ENCODE assay signal across 11 cellular contexts in the genomic region with DNA sequence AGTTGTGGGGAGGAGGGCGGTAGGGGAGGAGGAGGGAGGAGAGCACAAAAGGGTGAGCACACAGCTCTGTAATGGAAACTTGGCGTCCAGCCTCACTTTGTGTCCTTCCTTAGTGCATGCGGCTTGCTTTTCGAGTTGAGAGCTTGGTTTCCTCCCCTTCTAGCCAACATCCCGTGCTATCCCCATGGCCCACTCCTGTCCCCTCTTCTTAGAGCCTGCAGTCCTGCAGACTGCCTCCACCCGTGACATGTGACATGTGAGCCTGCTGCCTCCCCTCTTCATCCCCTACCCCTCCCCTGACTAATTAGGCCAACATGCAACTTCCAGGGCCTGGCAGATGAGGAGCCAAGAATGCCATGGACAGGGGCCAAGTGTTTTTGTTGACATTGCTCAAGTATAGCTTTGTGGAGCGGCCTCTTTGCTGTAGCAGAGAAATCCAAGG.
DNase-seq lines count a peak whose midpoint lies in the region; ATAC-seq and TF ChIP-seq lines count a peak whose summit lies in the region.
"Had no signal": no experiment of that assay in that cellular context is flagged by ENCODE, and none has a peak within 500 bp of the region (broad histone marks: within the 10 kb centered on the region; RNA-seq: fewer than 3 reads in every experiment).

No MANE protein-coding gene starts in this region.

- WGBS in sigmoid colon, 2 donors, result 8 to 41% methylated on average over 7 of the region's 7 CpGs

- intact Hi-C loops in left ventricle myocardium superior (cut with micrococcal nuclease), result no loop called here
- intact Hi-C loops in sigmoid colon (cut with DNase I), result no loop called here
- intact Hi-C loops in activated T-helper 1 cell treated with anti-CD3 and anti-CD28 coated beads, Interleukin-12 subunit alpha, Interleukin-12 subunit beta, Interleukin-2, Interleukin-4 antibody, amounts not matched to agents 30 ng/mL and 10 ng/mL and 1 ng/mL, durations not matched to agents 14 hours and 24 hours and 36 hours (cut with micrococcal nuclease), result no loop called here

- ATAC-seq in left ventricle myocardium superior, result peak; percentile 96
- ATAC-seq: stimulated activated effector memory CD8-positive, alpha-beta T cell treated with anti-CD3 and anti-CD28 coated beads, Interleukin-12 subunit alpha, Interleukin-12 subunit beta, amount 100 ng/mL, for 72 hours had no signal

- H3K27me3 Mint-ChIP-seq in glutamatergic neuron (ENCODE audit: unreplicated experiment), result peaks cover 5% of the 10 kb centered on the region
- H3K27me3 Mint-ChIP-seq in activated T-helper 1 cell treated with anti-CD3 and anti-CD28 coated beads, Interleukin-12 subunit alpha, Interleukin-12 subunit beta, Interleukin-2, Interleukin-4 antibody, amounts not matched to agents 30 ng/mL and 10 ng/mL and 1 ng/mL, durations not matched to agents 14 hours and 24 hours and 36 hours (ENCODE audit: insufficient read depth), result no peaks in the 10 kb centered on the region

- no peak overlapping the region for H3K4me3 Mint-ChIP-seq in glutamatergic neuron (ENCODE audit: unreplicated experiment)
- no peak overlapping the region for H3K4me3 Mint-ChIP-seq in activated T-helper 1 cell treated with anti-CD3 and anti-CD28 coated beads, Interleukin-12 subunit alpha, Interleukin-12 subunit beta, Interleukin-2, Interleukin-4 antibody, amounts not matched to agents 30 ng/mL and 10 ng/mL and 1 ng/mL, durations not matched to agents 14 hours and 24 hours and 36 hours
- H3K4me3 Mint-ChIP-seq: stimulated activated effector memory CD8-positive, alpha-beta T cell treated with anti-CD3 and anti-CD28 coated beads, Interleukin-12 subunit alpha, Interleukin-12 subunit beta, amount 100 ng/mL, for 72 hours had no signal

- H3K27me3 ChIP-seq in sigmoid colon (no peaks in the 10 kb centered on the region), BE2C (no peaks in the 10 kb centered on the region)

- H3K4me1 ChIP-seq in sigmoid colon (peaks cover 0 to 22% (median 17%) of the 10 kb centered on the region in 4 donors), BE2C (no peaks in the 10 kb centered on the region)

- no peak for TF ChIP-seq POLR2A in sigmoid colon (IDR thresholded peaks at IDR 0.05)

- H3K9me3 ChIP-seq in sigmoid colon (no peaks in the 10 kb centered on the region), BE2C (no peaks in the 10 kb centered on the region; the same call in 1 of the 2 replicates)

- in situ Hi-C loops in G401 (cut with HindIII; ENCODE audit: low sequenced_read_pairs), result no loop called here

- H3K27ac Mint-ChIP-seq in glutamatergic neuron (ENCODE audit: unreplicated experiment), result no peak overlapping the region
- H3K27ac Mint-ChIP-seq in activated T-helper 1 cell treated with anti-CD3 and anti-CD28 coated beads, Interleukin-12 subunit alpha, Interleukin-12 subunit beta, Interleukin-2, Interleukin-4 antibody, amounts not matched to agents 30 ng/mL and 10 ng/mL and 1 ng/mL, durations not matched to agents 14 hours and 24 hours and 36 hours, result no peak overlapping the region
- H3K27ac Mint-ChIP-seq: stimulated activated effector memory CD8-positive, alpha-beta T cell treated with anti-CD3 and anti-CD28 coated beads, Interleukin-12 subunit alpha, Interleukin-12 subunit beta, amount 100 ng/mL, for 72 hours had no signal

- H3K9me3 Mint-ChIP-seq in glutamatergic neuron (ENCODE audit: unreplicated experiment), result peaks cover 4% of the 10 kb centered on the region
- H3K9me3 Mint-ChIP-seq in activated T-helper 1 cell treated with anti-CD3 and anti-CD28 coated beads, Interleukin-12 subunit alpha, Interleukin-12 subunit beta, Interleukin-2, Interleukin-4 antibody, amounts not matched to agents 30 ng/mL and 10 ng/mL and 1 ng/mL, durations not matched to agents 14 hours and 24 hours and 36 hours, result no peaks in the 10 kb centered on the region

- TF ChIP-seq CTCF in VCaP (conservative IDR thresholded peaks at IDR 0.05), result no peak
- no peak for TF ChIP-seq CTCF in sigmoid colon (IDR thresholded peaks at IDR 0.05)
- no peak for TF ChIP-seq CTCF in glutamatergic neuron (IDR thresholded peaks at IDR 0.05; ENCODE audit: partially characterized antibody, unreplicated experiment)
- TF ChIP-seq CTCF in BE2C (IDR thresholded peaks at IDR 0.05; ENCODE audit: low read depth, low read length), result no peak

- no peaks in the 10 kb centered on the region for H3K36me3 ChIP-seq in sigmoid colon
- no peaks in the 10 kb centered on the region for H3K36me3 ChIP-seq in BE2C

- H3K27ac ChIP-seq in VCaP (peak overlapping the region; percentile 77), sigmoid colon (peak overlapping the region; percentile 53 to 68 (median 58))

- DNase-seq in G401 (ENCODE audit: low spot score) (peak; percentile 29), left ventricle myocardium superior (peak; percentile 66), sigmoid colon (peak; percentile 93), SIG-M5 treated with dmso at 0.1 percent for 504 hours (lab: John Stamatoyannopoulos, UW; ENCODE audit: unreplicated experiment) (no peak), glutamatergic neuron (no peak), BE2C (no peak)
- no peak for DNase-seq in activated T-helper 1 cell treated with anti-CD3 and anti-CD28 coated beads, Interleukin-12 subunit alpha, Interleukin-12 subunit beta, Interleukin-2, Interleukin-4 antibody, amounts not matched to agents 30 ng/mL and 10 ng/mL and 1 ng/mL, durations not matched to agents 14 hours and 24 hours and 36 hours (ENCODE audit: low spot score)
- DNase-seq: EL, RPMI8226 had no signal

- peaks cover 10% of the 10 kb centered on the region for H3K36me3 Mint-ChIP-seq in glutamatergic neuron (ENCODE audit: unreplicated experiment)
- H3K36me3 Mint-ChIP-seq in activated T-helper 1 cell treated with anti-CD3 and anti-CD28 coated beads, Interleukin-12 subunit alpha, Interleukin-12 subunit beta, Interleukin-2, Interleukin-4 antibody, amounts not matched to agents 30 ng/mL and 10 ng/mL and 1 ng/mL, durations not matched to agents 14 hours and 24 hours and 36 hours (ENCODE audit: low read depth), result no peaks in the 10 kb centered on the region
- H3K36me3 Mint-ChIP-seq: stimulated activated effector memory CD8-positive, alpha-beta T cell treated with anti-CD3 and anti-CD28 coated beads, Interleukin-12 subunit alpha, Interleukin-12 subunit beta, amount 100 ng/mL, for 72 hours had no signal

- H3K4me1 Mint-ChIP-seq in glutamatergic neuron (ENCODE audit: low read depth, unreplicated experiment), result no peaks in the 10 kb centered on the region
- no peaks in the 10 kb centered on the region for H3K4me1 Mint-ChIP-seq in activated T-helper 1 cell treated with anti-CD3 and anti-CD28 coated beads, Interleukin-12 subunit alpha, Interleukin-12 subunit beta, Interleukin-2, Interleukin-4 antibody, amounts not matched to agents 30 ng/mL and 10 ng/mL and 1 ng/mL, durations not matched to agents 14 hours and 24 hours and 36 hours (ENCODE audit: low read depth)
- H3K4me1 Mint-ChIP-seq: stimulated activated effector memory CD8-positive, alpha-beta T cell treated with anti-CD3 and anti-CD28 coated beads, Interleukin-12 subunit alpha, Interleukin-12 subunit beta, amount 100 ng/mL, for 72 hours had no signal

- H3K4me3 ChIP-seq in sigmoid colon, result no peak overlapping the region
- H3K4me3 ChIP-seq in BE2C (ENCODE audit: low read depth, low read length), result no peak overlapping the region

- no peak for TF ChIP-seq EP300 in sigmoid colon (IDR thresholded peaks at IDR 0.05)

Comparison
In these comparisons a context has a peak if more than half of its experiments do, and no peak if none do; other contexts are left out.
1. DNase-seq: peak in G401 (single experiment), left ventricle myocardium superior (single experiment) and sigmoid colon (single experiment); none in SIG-M5 treated with dmso at 0.1 percent for 504 hours (single experiment), glutamatergic neuron (single experiment), activated T-helper 1 cell treated with anti-CD3 and anti-CD28 coated beads, Interleukin-12 subunit alpha, Interleukin-12 subunit beta, Interleukin-2, Interleukin-4 antibody, amounts not matched to agents 30 ng/mL and 10 ng/mL and 1 ng/mL, durations not matched to agents 14 hours and 24 hours and 36 hours (single experiment) and BE2C (single experiment).